ENCODE assay signal across 22 cellular contexts in the genomic region with DNA sequence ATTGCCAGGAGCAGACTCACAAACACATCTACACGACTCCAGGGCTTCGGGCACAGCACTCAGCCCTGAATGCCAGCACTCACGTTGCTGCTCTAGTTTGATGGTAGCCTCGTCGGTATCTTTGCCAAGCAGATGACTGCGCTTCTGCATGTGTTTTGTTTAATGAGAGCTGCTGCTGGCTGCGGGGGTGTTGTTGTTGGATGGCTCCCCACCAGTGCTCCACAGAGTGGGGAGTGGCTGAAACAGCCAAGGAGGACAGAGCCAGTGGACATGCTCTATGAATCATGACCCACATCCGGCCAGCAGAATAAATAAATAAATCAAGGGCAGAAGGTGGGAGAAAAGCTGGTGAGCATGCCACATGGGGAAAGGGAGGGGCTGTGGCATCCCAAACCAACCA.
DNase-seq lines count a peak whose midpoint lies in the region; ATAC-seq and TF ChIP-seq lines count a peak whose summit lies in the region.
"Had no signal": no experiment of that assay in that cellular context is flagged by ENCODE, and none has a peak within 500 bp of the region (broad histone marks: within the 10 kb centered on the region; RNA-seq: fewer than 3 reads in every experiment).

No MANE protein-coding gene starts in this region.

- no peak for TF ChIP-seq CTCF in RWPE2 (IDR thresholded peaks at IDR 0.05; ENCODE audit: poor library complexity, severe bottlenecking)
- TF ChIP-seq CTCF in fibroblast of lung (conservative IDR thresholded peaks at IDR 0.05 in 1 of 2, IDR thresholded peaks at IDR 0.05 in 1 of 2; ENCODE audit: low read depth in 1 of 2, low read length in 2 of 2), result no peak
- TF ChIP-seq CTCF in psoas muscle (IDR thresholded peaks at IDR 0.05), result no peak
- no peak for TF ChIP-seq CTCF in CD14-positive monocyte (IDR thresholded peaks at IDR 0.05)

- no peak overlapping the region for H2AFZ ChIP-seq in fibroblast of lung (ENCODE audit: low read length)
- H2AFZ ChIP-seq: hepatocyte had no signal

- DNase-seq in COLO829 (ENCODE audit: low spot score) (peak; percentile 35), RWPE2 (ENCODE audit: low spot score) (no peak), fibroblast of lung (ENCODE audit: low read depth in 2 of 2) (peak; percentile 91 to 96), psoas muscle (peak in 1 of 2 donors; percentile 22), KG1 (lab: John Stamatoyannopoulos, UW) (no peak), CD14-positive monocyte (ENCODE audit: low spot score) (no peak), NCI-H345 treated with DMSO at 0.1 percent for 48 hours (lab: John Stamatoyannopoulos, UW; ENCODE audit: unreplicated experiment) (no peak)
- no peak for DNase-seq in activated CD8-positive, alpha-beta memory T cell treated with anti-CD3 and anti-CD28 coated beads, Interleukin-2, amount 50 U/mL, for 4 hours
- DNase-seq: activated CD4-positive, alpha-beta T cell treated with anti-CD3 and anti-CD28 coated beads for 1 hour; colonic mucosa; DMS79; erythroblast; GOT3; natural killer cell; NCI-H2081; NCI-H69; stimulated activated CD4-positive, alpha-beta T cell treated with anti-CD3 and anti-CD28 coated beads, Interleukin-4, amount 100 ng/mL, for 1 hour; transverse colon had no signal

- ATAC-seq in RWPE2 (ENCODE audit: low read depth), result peak; percentile 27; the same call in 2 of the 3 replicates
- ATAC-seq in psoas muscle, result peak in 3 of 4 donors; percentile 36 to 42 (median 39)
- ATAC-seq: natural killer cell, Panc1 had no signal

- no peak overlapping the region for H3K27ac Mint-ChIP-seq in CD14-positive monocyte
- H3K27ac Mint-ChIP-seq: activated naive CD8-positive, alpha-beta T cell; B cell; natural killer cell had no signal

- H3K4me3 Mint-ChIP-seq in CD14-positive monocyte, result no peak overlapping the region
- H3K4me3 Mint-ChIP-seq: activated naive CD8-positive, alpha-beta T cell; B cell; natural killer cell had no signal

- no peaks in the 10 kb centered on the region for H3K9me3 ChIP-seq in RWPE2 (ENCODE audit: severe bottlenecking)
- H3K9me3 ChIP-seq in fibroblast of lung (ENCODE audit: control insufficient read depth, insufficient read depth, low read depth, low read length), result no peaks in the 10 kb centered on the region
- no peaks in the 10 kb centered on the region for H3K9me3 ChIP-seq in psoas muscle
- H3K9me3 ChIP-seq: colonic mucosa, transverse colon had no signal

- peaks cover 2 to 10% (median 4%) of the 10 kb centered on the region in 7 donors for H3K9me3 Mint-ChIP-seq in CD14-positive monocyte

- no peaks in the 10 kb centered on the region for H3K36me3 Mint-ChIP-seq in CD14-positive monocyte
- H3K36me3 Mint-ChIP-seq: activated naive CD8-positive, alpha-beta T cell; natural killer cell had no signal

- H3K4me2 ChIP-seq in fibroblast of lung (ENCODE audit: extremely low read depth, insufficient read depth, low read length), result no peak overlapping the region
- H3K4me2 ChIP-seq: hepatocyte had no signal

- no peaks in the 10 kb centered on the region for H3K79me2 ChIP-seq in fibroblast of lung (ENCODE audit: control insufficient read depth, insufficient read depth, low read length)
- H3K79me2 ChIP-seq: hepatocyte had no signal

- peaks cover 0 to 4% (median 1%) of the 10 kb centered on the region in 3 donors for H3K27me3 Mint-ChIP-seq in CD14-positive monocyte (ENCODE audit: low read depth in 3 of 3)
- H3K27me3 Mint-ChIP-seq: activated naive CD8-positive, alpha-beta T cell; B cell had no signal

- intact Hi-C loops in psoas muscle (cut with DNase I) (no loop called here), CD14-positive monocyte (cut with micrococcal nuclease) (no loop called here)

- H3K27ac ChIP-seq in RWPE2 (ENCODE audit: poor library complexity, severe bottlenecking) (no peak overlapping the region), fibroblast of lung (ENCODE audit: insufficient read depth, low read length) (no peak overlapping the region), psoas muscle (no peak overlapping the region)
- H3K27ac ChIP-seq: colonic mucosa, hepatocyte, transverse colon had no signal

- H3K36me3 ChIP-seq in RWPE2 (ENCODE audit: low read depth) (no peaks in the 10 kb centered on the region), fibroblast of lung (ENCODE audit: control insufficient read depth, insufficient read depth, low read length) (no peaks in the 10 kb centered on the region), psoas muscle (ENCODE audit: insufficient read depth in 1 of 2, low read depth in 1 of 2) (no peaks in the 10 kb centered on the region)
- H3K36me3 ChIP-seq: colonic mucosa, transverse colon had no signal

- H3K4me1 Mint-ChIP-seq in CD14-positive monocyte, result no peaks in the 10 kb centered on the region
- H3K4me1 Mint-ChIP-seq: B cell, natural killer cell had no signal

- no peaks in the 10 kb centered on the region for H4K20me1 ChIP-seq in fibroblast of lung (ENCODE audit: control insufficient read depth, extremely low read depth, insufficient read depth, low read length)

- H3K4me3 ChIP-seq in RWPE2 (ENCODE audit: severe bottlenecking) (no peak overlapping the region), fibroblast of lung (replicated peaks in 1 of 4; ENCODE audit: control extremely low read depth in 1 of 4, insufficient read depth in 1 of 4, low read depth in 3 of 4, low read length in 4 of 4) (no peak overlapping the region), psoas muscle (no peak overlapping the region)
- H3K4me3 ChIP-seq: colonic mucosa, hepatocyte, transverse colon had no signal

- H3K27me3 ChIP-seq in RWPE2 (ENCODE audit: insufficient read depth, poor library complexity, severe bottlenecking) (no peaks in the 10 kb centered on the region), fibroblast of lung (ENCODE audit: control insufficient read depth, insufficient read depth, low read length) (no peaks in the 10 kb centered on the region), psoas muscle (ENCODE audit: insufficient read depth in 3 of 3, low read length in 2 of 3) (no peaks in the 10 kb centered on the region)
- H3K27me3 ChIP-seq: colonic mucosa, hepatocyte, transverse colon had no signal

- no peaks in the 10 kb centered on the region for H3K4me1 ChIP-seq in RWPE2 (ENCODE audit: insufficient read depth, poor library complexity, severe bottlenecking)
- no peaks in the 10 kb centered on the region for H3K4me1 ChIP-seq in fibroblast of lung (ENCODE audit: control insufficient read depth, extremely low read depth, insufficient read depth, low read length)
- no peaks in the 10 kb centered on the region for H3K4me1 ChIP-seq in psoas muscle
- H3K4me1 ChIP-seq: colonic mucosa, transverse colon had no signal

- no peak overlapping the region for H3K9ac ChIP-seq in fibroblast of lung (ENCODE audit: insufficient read depth, low read length)

- 9 to 33% (median 15%) methylated on average over 8 of the region's 8 CpGs for WGBS in psoas muscle, 3 donors

Comparison
In these comparisons a context has a peak if more than half of its experiments do, and no peak if none do; other contexts are left out.
1. DNase-seq: peak in COLO829 (single experiment) and fibroblast of lung (2 of 2); none in RWPE2 (single experiment), activated CD8-positive, alpha-beta memory T cell treated with anti-CD3 and anti-CD28 coated beads, Interleukin-2, amount 50 U/mL, for 4 hours (single experiment), KG1 (single experiment), CD14-positive monocyte (single experiment) and NCI-H345 treated with DMSO at 0.1 percent for 48 hours (single experiment).